In genomic region chr13:20425819-20426219, GRCh38 we compare ENCODE assay signal across 9 cellular contexts.
A peak's percentile ranks its signal among the peaks of the same experiment; 100 is the strongest.
DNase-seq lines count a peak whose midpoint lies in the region; ATAC-seq and TF ChIP-seq lines count a peak whose summit lies in the region.
"Had no signal": no experiment of that assay in that cellular context is flagged by ENCODE, and none has a peak within 500 bp of the region (broad histone marks: within the 10 kb centered on the region; RNA-seq: fewer than 3 reads in every experiment).

No MANE protein-coding gene starts in this region.

- TF ChIP-seq CTCF in WTC11 (IDR thresholded peaks at IDR 0.05) (no peak), osteocyte (IDR thresholded peaks at IDR 0.05) (no peak)

- H3K36me3 Mint-ChIP-seq in activated T-cell treated with anti-CD3 and anti-CD28 coated beads, Interleukin-2, amount 50 U/mL, for 24 hours (ENCODE audit: low read depth): peaks cover 22% of the 10 kb centered on the region
- H3K36me3 Mint-ChIP-seq in WTC11: no peaks in the 10 kb centered on the region
- peaks cover 15% of the 10 kb centered on the region for H3K36me3 Mint-ChIP-seq in stimulated activated naive CD8-positive, alpha-beta T cell treated with anti-CD3 and anti-CD28 coated beads, Interleukin-15, Interleukin-2, amounts not matched to agents 100 ng/mL and 50 ng/mL, for 24 hours (ENCODE audit: low read depth)
- H3K36me3 Mint-ChIP-seq in osteocyte (ENCODE audit: unreplicated experiment): no peaks in the 10 kb centered on the region

- no peak overlapping the region for H3K27ac Mint-ChIP-seq in activated T-cell treated with anti-CD3 and anti-CD28 coated beads, Interleukin-2, amount 50 U/mL, for 24 hours
- H3K27ac Mint-ChIP-seq in WTC11 (no peak overlapping the region), osteocyte (ENCODE audit: unreplicated experiment) (no peak overlapping the region)
- H3K27ac Mint-ChIP-seq in stimulated activated naive CD8-positive, alpha-beta T cell treated with anti-CD3 and anti-CD28 coated beads, Interleukin-15, Interleukin-2, amounts not matched to agents 100 ng/mL and 50 ng/mL, for 24 hours: peak overlapping the region; percentile 33

- CTCF ChIA-PET in WTC11 (lab: Charles Lee): interaction anchor here (2.2 kb wide), 1 partner anchor 228 kb away, joined by 8 read pairs; no protein-coding TSS in a partner anchor

- no peak overlapping the region for H3K4me3 Mint-ChIP-seq in activated T-cell treated with anti-CD3 and anti-CD28 coated beads, Interleukin-2, amount 50 U/mL, for 24 hours
- H3K4me3 Mint-ChIP-seq in WTC11 (no peak overlapping the region), osteocyte (ENCODE audit: unreplicated experiment) (no peak overlapping the region)
- H3K4me3 Mint-ChIP-seq in stimulated activated naive CD8-positive, alpha-beta T cell treated with anti-CD3 and anti-CD28 coated beads, Interleukin-15, Interleukin-2, amounts not matched to agents 100 ng/mL and 50 ng/mL, for 24 hours: no peak overlapping the region

- POLR2A ChIA-PET in WTC11 (lab: Charles Lee): interaction anchor here (0.7 to 1.2 kb wide), 2 partner anchors 15 to 466 kb away, joined by 3 to 6 read pairs; no protein-coding TSS in a partner anchor

- H3K9me3 Mint-ChIP-seq in activated T-cell treated with anti-CD3 and anti-CD28 coated beads, Interleukin-2, amount 50 U/mL, for 24 hours: no peaks in the 10 kb centered on the region
- peaks cover 6% of the 10 kb centered on the region for H3K9me3 Mint-ChIP-seq in WTC11
- H3K9me3 Mint-ChIP-seq in stimulated activated naive CD8-positive, alpha-beta T cell treated with anti-CD3 and anti-CD28 coated beads, Interleukin-15, Interleukin-2, amounts not matched to agents 100 ng/mL and 50 ng/mL, for 24 hours: no peaks in the 10 kb centered on the region
- no peaks in the 10 kb centered on the region for H3K9me3 Mint-ChIP-seq in osteocyte (ENCODE audit: unreplicated experiment)

- H3K4me1 Mint-ChIP-seq in activated T-cell treated with anti-CD3 and anti-CD28 coated beads, Interleukin-2, amount 50 U/mL, for 24 hours (ENCODE audit: low read depth): peaks cover 69% of the 10 kb centered on the region
- peaks cover 19% of the 10 kb centered on the region for H3K4me1 Mint-ChIP-seq in WTC11
- peaks cover 86% of the 10 kb centered on the region for H3K4me1 Mint-ChIP-seq in stimulated activated naive CD8-positive, alpha-beta T cell treated with anti-CD3 and anti-CD28 coated beads, Interleukin-15, Interleukin-2, amounts not matched to agents 100 ng/mL and 50 ng/mL, for 24 hours (ENCODE audit: low read depth)
- H3K4me1 Mint-ChIP-seq in osteocyte (ENCODE audit: unreplicated experiment): peaks cover 2% of the 10 kb centered on the region

- DNase-seq in activated T-cell treated with anti-CD3 and anti-CD28 coated beads for 48 hours (ENCODE audit: low read depth) (peak; percentile 10), WTC11 (ENCODE audit: low spot score) (no peak), osteocyte (ENCODE audit: extremely low spot score, unreplicated experiment) (no peak), cerebellar cortex (ENCODE audit: low spot score) (no peak), SW 1271 (lab: John Stamatoyannopoulos, UW) (no peak)
- no peak for DNase-seq in activated T-cell treated with anti-CD3 and anti-CD28 coated beads, Interleukin-2, amount 50 U/mL, for 24 hours
- DNase-seq: NCI-H82 had no signal

- no peaks in the 10 kb centered on the region for H3K27me3 Mint-ChIP-seq in activated T-cell treated with anti-CD3 and anti-CD28 coated beads, Interleukin-2, amount 50 U/mL, for 24 hours
- no peaks in the 10 kb centered on the region for H3K27me3 Mint-ChIP-seq in WTC11 (ENCODE audit: low read depth)
- no peaks in the 10 kb centered on the region for H3K27me3 Mint-ChIP-seq in stimulated activated naive CD8-positive, alpha-beta T cell treated with anti-CD3 and anti-CD28 coated beads, Interleukin-15, Interleukin-2, amounts not matched to agents 100 ng/mL and 50 ng/mL, for 24 hours
- H3K27me3 Mint-ChIP-seq in osteocyte (ENCODE audit: unreplicated experiment): no peaks in the 10 kb centered on the region

- ATAC-seq in HG02870 (IDR thresholded peaks at IDR 0.05; ENCODE audit: unreplicated experiment) (peak; percentile 71), WTC11 (peak; percentile 56)

TF ChIP-seq in WTC11, 78 proteins besides CTCF, POLR2A, EP300 and RAD21:
- TF ChIP-seq PRDM15 (CRISPR knock-in tag; IDR thresholded peaks at IDR 0.05) (no peak), FOXJ3 (CRISPR knock-in tag; IDR thresholded peaks at IDR 0.05; ENCODE audit: borderline replicate concordance) (no peak), ZNF423 (CRISPR knock-in tag; IDR thresholded peaks at IDR 0.05) (peak; percentile 59), ZNF281 (CRISPR knock-in tag; IDR thresholded peaks at IDR 0.05) (no peak), ATF6 (CRISPR knock-in tag; IDR thresholded peaks at IDR 0.05) (no peak), ZNF425 (CRISPR knock-in tag; conservative IDR thresholded peaks at IDR 0.05) (no peak), TP53 (CRISPR knock-in tag; IDR thresholded peaks at IDR 0.05) (no peak)
